ENCODE assay signal across 20 cellular contexts in the genomic region with DNA sequence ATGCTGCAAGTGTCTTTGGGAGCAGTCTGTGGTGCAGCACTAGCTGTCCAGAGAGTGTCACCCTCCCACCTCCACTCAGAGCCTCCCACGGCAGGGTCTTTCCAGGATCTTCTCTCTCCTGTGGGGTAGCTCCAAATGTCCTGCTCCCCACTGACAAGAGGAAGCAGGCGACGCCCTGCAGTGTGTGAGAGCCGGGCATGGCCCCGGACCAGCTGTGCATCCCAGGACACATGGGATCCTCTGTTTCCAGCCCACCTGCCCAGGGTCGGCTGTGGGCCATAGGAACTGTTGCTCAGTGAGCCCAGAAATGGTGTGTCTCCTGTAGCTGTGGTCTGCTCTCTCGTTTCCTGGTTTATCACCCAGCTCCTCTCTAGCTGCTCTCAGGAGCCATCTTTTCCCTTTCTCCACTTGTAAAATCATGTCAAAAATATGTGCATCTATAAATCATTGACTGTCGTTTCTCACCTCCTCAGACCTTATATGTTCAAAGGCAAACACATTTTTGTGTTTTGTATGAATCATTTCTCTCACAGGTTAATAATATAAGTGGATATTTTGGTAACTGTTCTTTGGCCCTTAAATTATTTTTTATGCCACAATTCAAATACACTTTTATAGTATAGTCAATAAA.
A peak's percentile ranks its signal among the peaks of the same experiment; 100 is the strongest.
DNase-seq lines count a peak whose midpoint lies in the region; ATAC-seq and TF ChIP-seq lines count a peak whose summit lies in the region.
"Had no signal": no experiment of that assay in that cellular context is flagged by ENCODE, and none has a peak within 500 bp of the region (broad histone marks: within the 10 kb centered on the region; RNA-seq: fewer than 3 reads in every experiment).

No MANE protein-coding gene starts in this region.

- no peaks in the 10 kb centered on the region for H3K79me2 ChIP-seq in PC-3 (ENCODE audit: low read length)
- no peaks in the 10 kb centered on the region for H3K79me2 ChIP-seq in Karpas-422 (ENCODE audit: low read length)

- H3K4me3 ChIP-seq in heart left ventricle (no peak overlapping the region), PC-3 (ENCODE audit: low read length) (no peak overlapping the region), testis (no peak overlapping the region), MG63 (no peak overlapping the region), Karpas-422 (ENCODE audit: low read length) (no peak overlapping the region)
- H3K4me3 ChIP-seq: HAP-1 had no signal

- H3K4me2 ChIP-seq in PC-3 (ENCODE audit: low read length) (no peak overlapping the region), Karpas-422 (ENCODE audit: low read depth, low read length, poor library complexity, severe bottlenecking) (no peak overlapping the region)

- H3K9me2 ChIP-seq in PC-3 (replicated peaks; ENCODE audit: low read length) (no peaks in the 10 kb centered on the region), Karpas-422 (replicated peaks; ENCODE audit: insufficient read depth, low read length) (no peaks in the 10 kb centered on the region)

- H3K4me1 ChIP-seq in heart left ventricle (peaks cover 0 to 41% (median 6%) of the 10 kb centered on the region in 12 donors), PC-3 (ENCODE audit: insufficient read depth, low read length) (no peaks in the 10 kb centered on the region), foreskin keratinocyte (peaks cover 3% of the 10 kb centered on the region), testis (no peaks in the 10 kb centered on the region), Karpas-422 (ENCODE audit: low read length) (no peaks in the 10 kb centered on the region)
- H3K4me1 ChIP-seq: BE2C, Caco-2, HAP-1 had no signal

- CTCF ChIA-PET in PC-3 (lab: Charles Lee), result no interaction called here

- H3K9ac ChIP-seq in PC-3 (ENCODE audit: low read length) (no peak overlapping the region), Karpas-422 (ENCODE audit: low read length) (no peak overlapping the region)

- 55 to 62% (median 58%) methylated on average over 8 of the region's 8 CpGs for WGBS in heart left ventricle, 4 donors
- 65 to 66% methylated on average over 3 to 8 of the region's 8 CpGs for WGBS in testis, 2 donors

- H3K36me3 ChIP-seq in heart left ventricle, result no peaks in the 10 kb centered on the region
- no peaks in the 10 kb centered on the region for H3K36me3 ChIP-seq in PC-3 (ENCODE audit: low read depth, low read length)
- no peaks in the 10 kb centered on the region for H3K36me3 ChIP-seq in testis (ENCODE audit: low read depth, missing control alignments)
- H3K36me3 ChIP-seq in MG63, result no peaks in the 10 kb centered on the region
- H3K36me3 ChIP-seq in Karpas-422 (ENCODE audit: insufficient read depth, low read length), result no peaks in the 10 kb centered on the region
- H3K36me3 ChIP-seq: BE2C, HAP-1 had no signal

- POLR2A ChIA-PET in PC-3 (lab: Charles Lee; ENCODE audit: unreplicated experiment), result no interaction called here

- no peaks in the 10 kb centered on the region for H3F3A ChIP-seq in PC-3 (ENCODE audit: low read length, unreplicated experiment)

- H3K9me3 ChIP-seq in heart left ventricle (no peaks in the 10 kb centered on the region), PC-3 (ENCODE audit: low read length) (no peaks in the 10 kb centered on the region), testis (no peaks in the 10 kb centered on the region), MG63 (no peaks in the 10 kb centered on the region), Karpas-422 (ENCODE audit: low read length) (no peaks in the 10 kb centered on the region)
- H3K9me3 ChIP-seq: BE2C, Caco-2, HAP-1 had no signal

- H4K20me1 ChIP-seq in PC-3 (ENCODE audit: low read length) (no peaks in the 10 kb centered on the region), Karpas-422 (ENCODE audit: insufficient read depth, low read depth, low read length) (no peaks in the 10 kb centered on the region)

- intact Hi-C loops in heart left ventricle (cut with DNase I) (loop anchor here in 1 of 10 donors (10.0 kb wide), 1 partner anchor 364 kb away; no protein-coding TSS in a partner anchor), left ventricle myocardium superior (cut with micrococcal nuclease) (loop anchor here (5.0 kb wide), 1 partner anchor 361 kb away; no protein-coding TSS in a partner anchor), PC-3 (cut with micrococcal nuclease) (no loop called here), testis (cut with DNase I; ENCODE audit: low total_unique reads) (no loop called here)

- BruUV-seq in PC-3 (replicated peaks; lab: Mats Ljungman, UMichigan), result no TSS peak

- DNase-seq in heart left ventricle (no peak), left ventricle myocardium superior (no peak), PC-3 (peak; percentile 3), foreskin keratinocyte (peak; percentile 44 to 73), renal cortical epithelial cell (ENCODE audit: low read depth) (peak; percentile 5), testis (no peak), MG63 (no peak), Karpas-422 (no peak)
- DNase-seq: BE2C; Caco-2; CD4-positive, alpha-beta T cell; DMS153; GDM1; NCI-H1092 treated with DMSO at 0.1 percent for 48 hours; NCI-H146; NCI-H2029 treated with DMSO at 0.1 percent for 48 hours; NCI-H2171; NCI-H526; SIG-M5 had no signal

- ATAC-seq in heart left ventricle (peak in 3 of 4 donors; percentile 7 to 15 (median 8)), left ventricle myocardium superior (no peak), PC-3 (no peak), foreskin keratinocyte (peak; percentile 65)

- H3K27me3 ChIP-seq in heart left ventricle (no peaks in the 10 kb centered on the region), PC-3 (ENCODE audit: low read length) (peaks cover 54% of the 10 kb centered on the region), foreskin keratinocyte (no peaks in the 10 kb centered on the region), testis (no peaks in the 10 kb centered on the region), MG63 (no peaks in the 10 kb centered on the region), Karpas-422 (ENCODE audit: low read length) (no peaks in the 10 kb centered on the region)
- H3K27me3 ChIP-seq: BE2C had no signal

- H2AFZ ChIP-seq in PC-3 (ENCODE audit: low read length) (no peak overlapping the region), Karpas-422 (ENCODE audit: low read length) (no peak overlapping the region)

- H3K27ac ChIP-seq in heart left ventricle (no peak overlapping the region), PC-3 (ENCODE audit: low read length) (no peak overlapping the region), foreskin keratinocyte (no peak overlapping the region), testis (no peak overlapping the region), Karpas-422 (ENCODE audit: low read length) (no peak overlapping the region)

- TF ChIP-seq CTCF in heart left ventricle (IDR thresholded peaks at IDR 0.05) (no peak), PC-3 (conservative IDR thresholded peaks at IDR 0.05; ENCODE audit: low read depth, low read length) (no peak), foreskin keratinocyte (conservative IDR thresholded peaks at IDR 0.05) (no peak), testis (IDR thresholded peaks at IDR 0.05) (no peak)

- TF ChIP-seq POLR2A in heart left ventricle (IDR thresholded peaks at IDR 0.05) (no peak), testis (IDR thresholded peaks at IDR 0.05) (no peak)

Comparison
In these comparisons a context has a peak if more than half of its experiments do, and no peak if none do; other contexts are left out.
1. ATAC-seq: peak in heart left ventricle (3 of 4) and foreskin keratinocyte (single experiment); none in left ventricle myocardium superior (single experiment) and PC-3 (single experiment).
2. DNase-seq: peak in PC-3 (single experiment), foreskin keratinocyte (2 of 2) and renal cortical epithelial cell (single experiment); none in heart left ventricle (0 of 5), left ventricle myocardium superior (single experiment), testis (single experiment), MG63 (single experiment) and Karpas-422 (single experiment).